In genomic region chr12:71756054-71756675, GRCh38 we compare ENCODE assay signal across 8 cellular contexts. TPM values are rescaled to one million over a fixed set of nuclear protein-coding genes. Genes with fewer than 3 reads are reported as not detected.
DNase-seq lines count a peak whose midpoint lies in the region; ATAC-seq and TF ChIP-seq lines count a peak whose summit lies in the region.

No MANE protein-coding gene starts in this region.

- peaks cover 10% of the 10 kb centered on the region for H3K36me3 ChIP-seq in CD8-positive, alpha-beta memory T cell (ENCODE audit: insufficient read depth, low read length)
- H3K36me3 ChIP-seq in osteoblast (ENCODE audit: insufficient read depth, low read length), result peaks cover 31% of the 10 kb centered on the region

- H3K4me3 ChIP-seq in CD8-positive, alpha-beta memory T cell (ENCODE audit: low read length), result peak overlapping the region; percentile 87
- H3K4me3 ChIP-seq in osteoblast (ENCODE audit: insufficient read depth, low read length), result peak overlapping the region; percentile 98

- DNase-seq in CD8-positive, alpha-beta memory T cell, result no peak
- DNase-seq in RWPE1 (ENCODE audit: low spot score) (no peak), fibroblast of gingiva (ENCODE audit: low read depth) (peak; percentile 14), osteoblast (ENCODE audit: insufficient read length, low spot score, missing footprints) (peak; percentile 72), NCI-H2107 (lab: John Stamatoyannopoulos, UW) (no peak)
- no peak for DNase-seq in activated CD4-positive, CD25-positive, alpha-beta regulatory T cell treated with anti-CD3 and anti-CD28 coated beads, Interleukin-2, amount 50 U/mL, for 72 hours

- peak overlapping the region; percentile 91 for H3K27ac ChIP-seq in CD8-positive, alpha-beta memory T cell (ENCODE audit: low read depth, low read length)
- H3K27ac ChIP-seq in RWPE1 (peak overlapping the region; percentile 90), osteoblast (ENCODE audit: low read depth, low read length) (peak overlapping the region; percentile 96)

- H3K9me3 Mint-ChIP-seq in CD8-positive, alpha-beta memory T cell, result peaks cover 14 to 28% (median 24%) of the 10 kb centered on the region in 5 donors

- H3K27me3 ChIP-seq in CD8-positive, alpha-beta memory T cell (ENCODE audit: insufficient read depth, low read length, poor library complexity, severe bottlenecking), result no peaks in the 10 kb centered on the region
- peaks cover 9% of the 10 kb centered on the region for H3K27me3 ChIP-seq in osteoblast (ENCODE audit: insufficient read depth, low read length)

- H4K20me1 ChIP-seq in osteoblast (ENCODE audit: insufficient read depth, low read length), result peaks cover 10% of the 10 kb centered on the region

- H3K27me3 Mint-ChIP-seq in CD8-positive, alpha-beta memory T cell, result peaks cover 6 to 7% of the 10 kb centered on the region in 2 donors

- H3K4me1 ChIP-seq in CD8-positive, alpha-beta memory T cell (ENCODE audit: insufficient read depth, low read length), result peaks cover 22% of the 10 kb centered on the region
- H3K4me1 ChIP-seq in osteoblast (ENCODE audit: insufficient read depth, low read length), result peaks cover 15% of the 10 kb centered on the region

- H3K27ac Mint-ChIP-seq in CD8-positive, alpha-beta memory T cell, result peak overlapping the region; percentile 94 to 99 (median 98)

- TF ChIP-seq CTCF in RWPE1 (conservative IDR thresholded peaks at IDR 0.05; ENCODE audit: low read depth) (no peak), osteoblast (IDR thresholded peaks at IDR 0.05; ENCODE audit: extremely low read depth, low read depth, low read length) (no peak)

- POLR2A ChIA-PET in CD8-positive, alpha-beta memory T cell (lab: Charles Lee), result interaction anchor here (0.5 to 2.4 kb wide), 6 partner anchors 9 to 93 kb away, joined by 3 to 28 read pairs (median 4); partner anchors contain the start of genes TBC1D15, THAP2 and ZFC3H1
- POLR2A ChIA-PET in RWPE1 (lab: Yijun Ruan, JAX; ENCODE audit: low non-redundant PET), result no interaction called here

- peaks cover 8% of the 10 kb centered on the region for H3K9me3 ChIP-seq in CD8-positive, alpha-beta memory T cell (ENCODE audit: low read length)
- H3K9me3 ChIP-seq in osteoblast (ENCODE audit: low read depth, low read length), result peaks cover 8% of the 10 kb centered on the region

- no peak overlapping the region for H2AFZ ChIP-seq in osteoblast (ENCODE audit: low read length)

- H3K79me2 ChIP-seq in osteoblast (ENCODE audit: insufficient read depth, low read length), result peaks cover 69% of the 10 kb centered on the region

- H3K4me1 Mint-ChIP-seq in CD8-positive, alpha-beta memory T cell, result peaks cover 44 to 63% (median 59%) of the 10 kb centered on the region in 3 donors

- peak overlapping the region; percentile 86 for H3K4me2 ChIP-seq in osteoblast (ENCODE audit: insufficient read depth, low read length)

- ATAC-seq in HG02840 (IDR thresholded peaks at IDR 0.05; ENCODE audit: low FRiP score, unreplicated experiment) (no peak), GM18870 (IDR thresholded peaks at IDR 0.05; ENCODE audit: unreplicated experiment) (no peak)

- H3K36me3 Mint-ChIP-seq in CD8-positive, alpha-beta memory T cell, result peaks cover 16 to 54% (median 37%) of the 10 kb centered on the region in 3 donors

- CTCF ChIA-PET in CD8-positive, alpha-beta memory T cell (lab: Charles Lee), result interaction anchor here (2.2 kb wide), 1 partner anchor 9 kb away, joined by 8 read pairs; no protein-coding TSS in a partner anchor
- CTCF ChIA-PET in RWPE1 (lab: Yijun Ruan, JAX), result interaction anchor here (0.6 kb wide), 1 partner anchor 16 kb away, joined by 3 read pairs; no protein-coding TSS in a partner anchor

- peak overlapping the region; percentile 93 to 99 (median 94) for H3K4me3 Mint-ChIP-seq in CD8-positive, alpha-beta memory T cell

RNA-seq across cellular contexts. Expression of gene RAB21, which starts 1.5 kb away (rescaled TPM):
- 100 to 1,000 TPM; 100 to 106 TPM for total RNA-seq in CD8-positive, alpha-beta memory T cell
- 39.3 TPM for polyA plus RNA-seq in CD8-positive, alpha-beta memory T cell
- 12.7 TPM in 2 replicates for total RNA-seq in osteoblast

Comparison
In these comparisons a context has a peak if more than half of its experiments do, and no peak if none do; other contexts are left out.
1. DNase-seq: peak in fibroblast of gingiva (single experiment) and osteoblast (single experiment); none in CD8-positive, alpha-beta memory T cell (0 of 5), RWPE1 (single experiment), NCI-H2107 (single experiment) and activated CD4-positive, CD25-positive, alpha-beta regulatory T cell treated with anti-CD3 and anti-CD28 coated beads, Interleukin-2, amount 50 U/mL, for 72 hours (single experiment).
2. Peak in every context shown above with its lines, with median percentiles within 50 percentile points of each other: H3K27ac ChIP-seq.